18 cellular contexts compared by ENCODE assay signal in the genomic region with DNA sequence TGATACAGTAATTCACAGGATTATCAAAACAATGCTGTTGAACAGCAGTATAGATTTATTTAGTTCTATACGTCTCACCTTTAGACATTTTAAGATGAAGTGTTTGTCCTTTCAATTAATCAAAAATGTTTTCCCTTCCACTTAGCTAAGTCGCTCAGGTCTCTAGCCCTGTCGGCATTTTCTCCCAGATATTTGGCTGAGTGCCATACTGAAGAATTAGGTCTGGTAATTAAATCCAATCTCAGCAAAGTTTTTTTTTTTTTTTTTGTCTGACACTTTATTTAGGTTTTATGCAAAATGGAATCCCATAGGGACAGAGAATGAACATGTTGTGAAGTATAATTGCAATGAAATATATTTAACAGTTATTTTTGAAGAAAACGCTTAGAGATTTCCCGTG.
"Had no signal": no experiment of that assay in that cellular context is flagged by ENCODE, and none has a peak within 500 bp of the region (broad histone marks: within the 10 kb centered on the region; RNA-seq: fewer than 3 reads in every experiment).

No MANE protein-coding gene starts in this region.

- H3K4me1 ChIP-seq: colonic mucosa, gastrocnemius medialis, heart left ventricle, left lung had no signal

- H3K9me3 ChIP-seq: body of pancreas, colonic mucosa, gastrocnemius medialis, heart left ventricle, left lung had no signal

- H3K27me3 ChIP-seq: body of pancreas, colonic mucosa, gastrocnemius medialis, heart left ventricle, left lung had no signal

- ATAC-seq: activated CD8-positive, alpha-beta memory T cell treated with anti-CD3 and anti-CD28 coated beads, Interleukin-2, amount 10 ng/mL, durations not matched to agents 7 days and 5 days; body of pancreas; gastrocnemius medialis; heart left ventricle; left lung had no signal

- H3K27ac ChIP-seq: body of pancreas, colonic mucosa, gastrocnemius medialis, heart left ventricle, left lung had no signal

- DNase-seq: activated CD4-positive, alpha-beta memory T cell treated with anti-CD3 and anti-CD28 coated beads, Interleukin-2, amount 10 ng/mL, durations not matched to agents 7 days and 5 days; activated CD4-positive, alpha-beta T cell treated with anti-CD3 and anti-CD28 coated beads for 48 hours; activated CD4-positive, CD25-positive, alpha-beta regulatory T cell; activated CD8-positive, alpha-beta memory T cell treated with anti-CD3 and anti-CD28 coated beads, Interleukin-2, amount 10 ng/mL, durations not matched to agents 7 days and 5 days; activated naive CD4-positive, alpha-beta T cell treated with anti-CD3 and anti-CD28 coated beads for 36 hours; activated T-cell treated with anti-CD3 and anti-CD28 coated beads, Interleukin-2, amount 50 U/mL, for 1 hour; body of pancreas; colonic mucosa; endodermal cell; gastrocnemius medialis; heart left ventricle; left lung; midbrain; retina; stimulated activated CD4-positive, alpha-beta T cell treated with anti-CD3 and anti-CD28 coated beads, Interleukin-1b, Interleukin-23, amount 100 ng/mL, for 48 hours; stimulated activated CD8-positive, alpha-beta memory T cell treated with anti-CD3 and anti-CD28 coated beads, Interleukin-4, amount 100 ng/mL, for 48 hours; stimulated activated naive CD4-positive, alpha-beta T cell; T1000 had no signal

- H3K4me3 ChIP-seq: body of pancreas, colonic mucosa, gastrocnemius medialis, heart left ventricle, left lung had no signal

- H3K36me3 ChIP-seq: colonic mucosa, gastrocnemius medialis, heart left ventricle, left lung had no signal
